Comparison of ENCODE assay signal across 15 cellular contexts in the genomic region with DNA sequence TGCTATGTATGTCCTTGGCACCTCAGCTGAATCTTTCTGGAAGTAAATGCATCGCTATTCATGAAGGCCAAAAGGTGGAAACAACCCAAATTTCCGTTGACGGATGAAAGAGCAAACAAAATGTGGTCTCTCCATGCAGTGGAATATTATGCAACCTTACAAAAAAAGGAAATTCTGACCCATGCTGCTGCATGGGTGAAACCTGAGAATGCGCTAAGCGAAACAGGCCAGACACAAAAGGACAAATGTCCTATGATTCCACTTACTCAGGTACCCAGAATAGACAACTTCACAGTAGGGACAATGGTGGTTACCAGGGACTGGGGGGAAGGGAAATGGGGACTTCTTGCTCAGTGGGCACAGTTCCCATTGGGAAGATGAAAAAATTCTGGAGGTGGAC.
"Had no signal": no experiment of that assay in that cellular context is flagged by ENCODE, and none has a peak within 500 bp of the region (broad histone marks: within the 10 kb centered on the region; RNA-seq: fewer than 3 reads in every experiment).

No MANE protein-coding gene starts in this region.

- DNase-seq: activated B cell treated with CpG ODN at 0.5 μM for 24 hours; activated CD4-positive, alpha-beta T cell treated with anti-CD3 and anti-CD28 coated beads for 4 hours; activated naive CD4-positive, alpha-beta T cell treated with anti-CD3 and anti-CD28 coated beads, Interleukin-2, amount 50 U/mL, for 16 hours; activated T-cell treated with anti-CD3 and anti-CD28 coated beads, Interleukin-2, amount 50 U/mL, for 4 hours; dermis blood vessel endothelial cell; foreskin fibroblast; midbrain; stimulated activated CD4-positive, alpha-beta T cell treated with anti-CD3 and anti-CD28 coated beads, Interleukin-4, amount 100 ng/mL, for 1 hour; upper lobe of right lung had no signal

- H3K4me1 ChIP-seq: parathyroid adenoma, upper lobe of right lung had no signal

- H3K36me3 ChIP-seq: upper lobe of right lung had no signal

- H3K4me3 ChIP-seq: hepatocyte, SK-N-MC, smooth muscle cell, upper lobe of right lung had no signal

- H3K9me3 ChIP-seq: upper lobe of right lung had no signal

- H3K9me3 Mint-ChIP-seq: activated B cell treated with CpG ODN at 0.5 μM for 24 hours; activated CD4-positive, alpha-beta memory T cell treated with anti-CD3 and anti-CD28 coated beads, Interleukin-2, amount 10 ng/mL, durations not matched to agents 7 days and 5 days; activated T-cell treated with anti-CD3 and anti-CD28 coated beads, Interleukin-2, amount 50 U/mL, for 4 hours had no signal

- ATAC-seq: activated T-cell treated with anti-CD3 and anti-CD28 coated beads, Interleukin-2, amount 50 U/mL, for 4 hours; sciatic nerve; upper lobe of right lung had no signal

- H3K27ac Mint-ChIP-seq: activated CD4-positive, alpha-beta memory T cell treated with anti-CD3 and anti-CD28 coated beads, Interleukin-2, amount 10 ng/mL, durations not matched to agents 7 days and 5 days had no signal

- H3K27ac ChIP-seq: hepatocyte, parathyroid adenoma, SK-N-MC, upper lobe of right lung had no signal

- H3K27me3 Mint-ChIP-seq: activated B cell treated with CpG ODN at 0.5 μM for 24 hours; activated CD4-positive, alpha-beta memory T cell treated with anti-CD3 and anti-CD28 coated beads, Interleukin-2, amount 10 ng/mL, durations not matched to agents 7 days and 5 days had no signal

- H3K27me3 ChIP-seq: hepatocyte, upper lobe of right lung had no signal

- H3K4me3 Mint-ChIP-seq: activated B cell treated with CpG ODN at 0.5 μM for 24 hours; activated CD4-positive, alpha-beta memory T cell treated with anti-CD3 and anti-CD28 coated beads, Interleukin-2, amount 10 ng/mL, durations not matched to agents 7 days and 5 days; activated T-cell treated with anti-CD3 and anti-CD28 coated beads, Interleukin-2, amount 50 U/mL, for 4 hours had no signal
